Comparison of ENCODE assay signal across 9 cellular contexts in genomic region chr19:40802300-40803169, GRCh38. TPM values are rescaled to one million over a fixed set of nuclear protein-coding genes. Genes with fewer than 3 reads are reported as not detected.
DNase-seq lines count a peak whose midpoint lies in the region; ATAC-seq and TF ChIP-seq lines count a peak whose summit lies in the region.
"Had no signal": no experiment of that assay in that cellular context is flagged by ENCODE, and none has a peak within 500 bp of the region (broad histone marks: within the 10 kb centered on the region; RNA-seq: fewer than 3 reads in every experiment).

No MANE protein-coding gene starts in this region.

- peak overlapping the region; percentile 95 for H3K4me3 Mint-ChIP-seq in activated CD8-positive, alpha-beta T cell treated with anti-CD3 and anti-CD28 coated beads for 36 hours

- intact Hi-C loops in activated CD8-positive, alpha-beta T cell treated with anti-CD3 and anti-CD28 coated beads for 36 hours (cut with micrococcal nuclease), result loop anchor here (5.0 kb wide), 2 partner anchors 50 to 140 kb away; partner anchors contain the start of genes ACTMAP and SNRPA
- intact Hi-C loops in left ventricle myocardium inferior (cut with micrococcal nuclease) (no loop called here), spleen (cut with DNase I; ENCODE audit: low total_unique reads) (loop anchor here (10.0 kb wide), 1 partner anchor 48 kb away; the partner anchor contains the start of genes ACTMAP and SNRPA)

- H3K36me3 Mint-ChIP-seq in activated CD8-positive, alpha-beta T cell treated with anti-CD3 and anti-CD28 coated beads for 36 hours (ENCODE audit: low read depth), result peaks cover 60% of the 10 kb centered on the region

- H3K4me1 Mint-ChIP-seq in activated CD8-positive, alpha-beta T cell treated with anti-CD3 and anti-CD28 coated beads for 36 hours (ENCODE audit: low read depth), result peaks cover 82% of the 10 kb centered on the region

- H3K27me3 Mint-ChIP-seq in activated CD8-positive, alpha-beta T cell treated with anti-CD3 and anti-CD28 coated beads for 36 hours, result no peaks in the 10 kb centered on the region

- H3K27ac ChIP-seq in left ventricle myocardium inferior (replicated peaks) (peak overlapping the region; percentile 99), spleen (peak overlapping the region; percentile 82 to 99 (median 94))

- TF ChIP-seq CTCF in activated CD8-positive, alpha-beta T cell treated with anti-CD3 and anti-CD28 coated beads for 36 hours (IDR thresholded peaks at IDR 0.05), result no peak
- TF ChIP-seq CTCF in left ventricle myocardium inferior (IDR thresholded peaks at IDR 0.05; ENCODE audit: borderline replicate concordance) (no peak), spleen (IDR thresholded peaks at IDR 0.05 in 8 of 11, conservative IDR thresholded peaks at IDR 0.05 in 3 of 11) (no peak)

- CTCF ChIA-PET in activated CD8-positive, alpha-beta T cell treated with anti-CD3 and anti-CD28 coated beads for 36 hours (lab: Charles Lee), result interaction anchor here (1.0 kb wide), 1 partner anchor 139 kb away, joined by 3 read pairs; no protein-coding TSS in a partner anchor

- peaks cover 91% of the 10 kb centered on the region for H3K4me1 ChIP-seq in left ventricle myocardium inferior
- peaks cover 71 to 87% (median 85%) of the 10 kb centered on the region in 6 donors for H3K4me1 ChIP-seq in spleen

- peaks cover 25% of the 10 kb centered on the region for H3K36me3 ChIP-seq in left ventricle myocardium inferior
- peaks cover 0 to 74% (median 30%) of the 10 kb centered on the region in 6 donors for H3K36me3 ChIP-seq in spleen

- peak overlapping the region; percentile 97 for H3K4me3 ChIP-seq in left ventricle myocardium inferior
- peak overlapping the region; percentile 21 to 96 (median 84) for H3K4me3 ChIP-seq in spleen

- TF ChIP-seq POLR2A in spleen (IDR thresholded peaks at IDR 0.05), result no peak

- WGBS in spleen, 5 donors, result 23 to 34% (median 26%) methylated on average over 9 to 11 of the region's 11 CpGs

- no peaks in the 10 kb centered on the region for H3K27me3 ChIP-seq in left ventricle myocardium inferior (ENCODE audit: low read depth)
- no peaks in the 10 kb centered on the region for H3K27me3 ChIP-seq in spleen (replicated peaks in 1 of 7)

- H3K27ac Mint-ChIP-seq in activated CD8-positive, alpha-beta T cell treated with anti-CD3 and anti-CD28 coated beads for 36 hours, result peak overlapping the region; percentile 83

- POLR2A ChIA-PET in activated CD8-positive, alpha-beta T cell treated with anti-CD3 and anti-CD28 coated beads for 36 hours (lab: Charles Lee), result interaction anchor here (0.5 to 1.0 kb wide), 4 partner anchors 25 to 111 kb away, joined by 3 to 5 read pairs (median 4); partner anchors contain the start of gene RAB4B

- no peaks in the 10 kb centered on the region for H3K9me3 Mint-ChIP-seq in activated CD8-positive, alpha-beta T cell treated with anti-CD3 and anti-CD28 coated beads for 36 hours

- H3K9me3 ChIP-seq in left ventricle myocardium inferior (replicated peaks) (no peaks in the 10 kb centered on the region), spleen (no peaks in the 10 kb centered on the region)

- no peak for ATAC-seq in activated CD8-positive, alpha-beta T cell treated with anti-CD3 and anti-CD28 coated beads for 36 hours
- ATAC-seq in HG02981 (IDR thresholded peaks at IDR 0.05; ENCODE audit: unreplicated experiment) (no peak), GM18519 (IDR thresholded peaks at IDR 0.05; ENCODE audit: low FRiP score, unreplicated experiment) (no peak)

- DNase-seq in HUDEP-2 (lab: John Stamatoyannopoulos, UW; ENCODE audit: unreplicated experiment in 76 of 76) (peak in 44 of 76 experiments; percentile 18 to 61 (median 42)), left ventricle myocardium inferior (peak; percentile 87), spleen (peak; percentile 87), GDM1 (lab: John Stamatoyannopoulos, UW) (no peak), COLO829 (ENCODE audit: low spot score) (no peak)
- no peak for DNase-seq in activated CD8-positive, alpha-beta T cell treated with anti-CD3 and anti-CD28 coated beads for 36 hours
- DNase-seq: NCI-H510A had no signal

RNA-seq across cellular contexts. Expression of gene EGLN2, which starts 3.5 kb away (rescaled TPM):
- total RNA-seq in activated CD8-positive, alpha-beta T cell treated with anti-CD3 and anti-CD28 coated beads for 36 hours, result 10 to 100 TPM; 87.4 to 90.1 TPM
- 47.8 TPM for total RNA-seq in left ventricle myocardium inferior
- 100 to 1,000 TPM; 136 to 198 (median 156) TPM for total RNA-seq in spleen
- 100 to 1,000 TPM; 109 to 238 (median 188) TPM for polyA plus RNA-seq in spleen

RNA-seq across cellular contexts. Expression of gene RAB4B, which starts 24.5 kb away (rescaled TPM):
- total RNA-seq in activated CD8-positive, alpha-beta T cell treated with anti-CD3 and anti-CD28 coated beads for 36 hours, result 10 to 100 TPM; 39.7 to 42.3 TPM
- total RNA-seq in left ventricle myocardium inferior (13.5 TPM), spleen (10 to 100 TPM; 36.8 to 69.8 (median 53.0) TPM)
- polyA plus RNA-seq in spleen, result 10 to 100 TPM; 78.5 to 95.3 (median 82.2) TPM

RNA-seq across cellular contexts. Expression of gene MIA, which starts 27.2 kb away (rescaled TPM):
- total RNA-seq in activated CD8-positive, alpha-beta T cell treated with anti-CD3 and anti-CD28 coated beads for 36 hours, result not detected
- not detected for total RNA-seq in left ventricle myocardium inferior
- total RNA-seq in spleen, result 1 to 10 TPM in 1 of 7 donors, not detected in 6; 1.5 TPM
- polyA plus RNA-seq in spleen, result 10 to 100 TPM in 1 of 3 donors, 1 to 10 TPM in 2; 4.5 to 14.2 (median 7.0) TPM

RNA-seq across cellular contexts. Expression of gene CYP2A6, which starts 47.7 kb away (rescaled TPM):
- under 1 TPM in 1 of 2 experiments, not detected in 1; 0.41 TPM for total RNA-seq in activated CD8-positive, alpha-beta T cell treated with anti-CD3 and anti-CD28 coated beads for 36 hours
- total RNA-seq in left ventricle myocardium inferior (not detected), spleen (under 1 TPM in 1 of 7 donors, not detected in 6; 0.33 TPM)
- polyA plus RNA-seq in spleen, result not detected

RNA-seq across cellular contexts. Expression of gene SNRPA, which starts 51.5 kb away (rescaled TPM):
- total RNA-seq in activated CD8-positive, alpha-beta T cell treated with anti-CD3 and anti-CD28 coated beads for 36 hours, result 100 to 1,000 TPM; 260 to 281 TPM
- total RNA-seq in left ventricle myocardium inferior (27.9 TPM), spleen (10 to 100 TPM; 52.9 to 76.9 (median 64.0) TPM)
- polyA plus RNA-seq in spleen, result 10 to 100 TPM; 62.7 to 69.2 (median 67.4) TPM

Comparison
In these comparisons a context has a peak if more than half of its experiments do, and no peak if none do; other contexts are left out.
1. DNase-seq: peak in HUDEP-2 (44 of 76), left ventricle myocardium inferior (single experiment) and spleen (single experiment); none in activated CD8-positive, alpha-beta T cell treated with anti-CD3 and anti-CD28 coated beads for 36 hours (single experiment), GDM1 (single experiment) and COLO829 (single experiment).